Comparison of ENCODE assay signal across 10 cellular contexts in genomic region chr18:49400398-49401072, GRCh38. TPM values are rescaled to one million over a fixed set of nuclear protein-coding genes. Genes with fewer than 3 reads are reported as not detected.
A peak's percentile ranks its signal among the peaks of the same experiment; 100 is the strongest.
DNase-seq lines count a peak whose midpoint lies in the region; ATAC-seq, FAIRE-seq and TF ChIP-seq lines count a peak whose summit lies in the region.
"Had no signal": no experiment of that assay in that cellular context is flagged by ENCODE, and none has a peak within 500 bp of the region (broad histone marks: within the 10 kb centered on the region; RNA-seq: fewer than 3 reads in every experiment).

No MANE protein-coding gene starts in this region.

- no peak overlapping the region for H3K4me3 ChIP-seq in kidney (ENCODE audit: low read length in 2 of 2)
- no peak overlapping the region for H3K4me3 ChIP-seq in upper lobe of right lung
- H3K4me3 ChIP-seq in mesendoderm (ENCODE audit: low read length), result no peak overlapping the region

- WGBS in mesendoderm (ENCODE audit: extremely low coverage, insufficient coverage, low lambda C conversion rate), result no CpG with 5 or more reads among the region's 1 CpG

- peak; percentile 33 for ATAC-seq in activated naive CD8-positive, alpha-beta T cell treated with anti-CD3 and anti-CD28 coated beads, Interleukin-2, amount 50 U/mL, for 24 hours
- ATAC-seq in upper lobe of right lung, result peak; percentile 86

- no peak overlapping the region for H4K8ac ChIP-seq in mesendoderm (ENCODE audit: low read depth, low read length)

- H3K27me3 ChIP-seq in upper lobe of right lung, result no peaks in the 10 kb centered on the region
- no peaks in the 10 kb centered on the region for H3K27me3 ChIP-seq in mesendoderm (ENCODE audit: insufficient read depth, low read length, poor library complexity)

- TF ChIP-seq CTCF in kidney (IDR thresholded peaks at IDR 0.05; ENCODE audit: borderline replicate concordance, extremely low read depth, insufficient read depth), result no peak
- no peak for TF ChIP-seq CTCF in upper lobe of right lung (IDR thresholded peaks at IDR 0.05)

- peaks cover 4% of the 10 kb centered on the region for H3K36me3 Mint-ChIP-seq in activated naive CD8-positive, alpha-beta T cell treated with anti-CD3 and anti-CD28 coated beads, Interleukin-2, amount 50 U/mL, for 24 hours (ENCODE audit: low read depth)
- peaks cover 20% of the 10 kb centered on the region for H3K36me3 Mint-ChIP-seq in activated naive CD8-positive, alpha-beta T cell treated with anti-CD3 and anti-CD28 coated beads for 36 hours

- H3K36me3 ChIP-seq in kidney (ENCODE audit: control insufficient read depth in 1 of 2, insufficient read depth in 2 of 2, low read length in 2 of 2), result no peaks in the 10 kb centered on the region
- H3K36me3 ChIP-seq in upper lobe of right lung, result no peaks in the 10 kb centered on the region
- H3K36me3 ChIP-seq in mesendoderm (ENCODE audit: control insufficient read depth, insufficient read depth, low read length), result no peaks in the 10 kb centered on the region

- no peak overlapping the region for H3K23ac ChIP-seq in mesendoderm (ENCODE audit: low read length)

- H3K4me1 Mint-ChIP-seq in activated naive CD8-positive, alpha-beta T cell treated with anti-CD3 and anti-CD28 coated beads, Interleukin-2, amount 50 U/mL, for 24 hours, result peaks cover 40% of the 10 kb centered on the region
- peaks cover 31% of the 10 kb centered on the region for H3K4me1 Mint-ChIP-seq in activated naive CD8-positive, alpha-beta T cell treated with anti-CD3 and anti-CD28 coated beads for 36 hours

- H2BK5ac ChIP-seq in mesendoderm (ENCODE audit: low read length), result no peak overlapping the region

- no peaks in the 10 kb centered on the region for H3K79me2 ChIP-seq in mesendoderm (ENCODE audit: control insufficient read depth, insufficient read depth, low read length)

- H3K79me1 ChIP-seq in mesendoderm (ENCODE audit: low read length), result peaks cover 4% of the 10 kb centered on the region

- no peak overlapping the region for H3K4ac ChIP-seq in mesendoderm (ENCODE audit: low read depth, low read length)

- H2BK15ac ChIP-seq in mesendoderm (replicated peaks; ENCODE audit: low read depth), result no peak overlapping the region

- H3K18ac ChIP-seq in mesendoderm (ENCODE audit: low read length), result no peak overlapping the region

- no peaks in the 10 kb centered on the region for H3K9me3 Mint-ChIP-seq in activated naive CD8-positive, alpha-beta T cell treated with anti-CD3 and anti-CD28 coated beads, Interleukin-2, amount 50 U/mL, for 24 hours
- peaks cover 6% of the 10 kb centered on the region for H3K9me3 Mint-ChIP-seq in activated naive CD8-positive, alpha-beta T cell treated with anti-CD3 and anti-CD28 coated beads for 36 hours
- H3K9me3 Mint-ChIP-seq: activated naive CD4-positive, alpha-beta T cell treated with anti-CD3 and anti-CD28 coated beads, Interleukin-2, amount 50 U/mL, for 72 hours had no signal

- no peak overlapping the region for H4K5ac ChIP-seq in mesendoderm (ENCODE audit: low read length)

- H3K27ac ChIP-seq in kidney (ENCODE audit: low read depth in 2 of 2, low read length in 2 of 2) (peak overlapping the region in 1 of 2 donors; percentile 59), upper lobe of right lung (peak overlapping the region; percentile 21), mesendoderm (ENCODE audit: low read depth, low read length) (no peak overlapping the region)

- intact Hi-C loops in kidney (cut with DNase I), result no loop called here
- intact Hi-C loops in upper lobe of right lung (cut with DNase I), result no loop called here

- no peak overlapping the region for H3K4me2 ChIP-seq in mesendoderm (ENCODE audit: low read length)

- H3K9me3 ChIP-seq in kidney (ENCODE audit: control insufficient read depth in 1 of 2, low read length in 2 of 2), result no peaks in the 10 kb centered on the region
- no peaks in the 10 kb centered on the region for H3K9me3 ChIP-seq in upper lobe of right lung

- FAIRE-seq in kidney (lab: Jason Lieb, UNC), result peak; percentile 11

- no peaks in the 10 kb centered on the region for H3K27me3 Mint-ChIP-seq in activated naive CD8-positive, alpha-beta T cell treated with anti-CD3 and anti-CD28 coated beads, Interleukin-2, amount 50 U/mL, for 24 hours
- no peaks in the 10 kb centered on the region for H3K27me3 Mint-ChIP-seq in activated naive CD8-positive, alpha-beta T cell treated with anti-CD3 and anti-CD28 coated beads for 36 hours
- H3K27me3 Mint-ChIP-seq: B cell had no signal

- H3K56ac ChIP-seq in mesendoderm (ENCODE audit: low read length), result no peak overlapping the region

- H3K9ac ChIP-seq in kidney (ENCODE audit: low read length in 2 of 2), result no peak overlapping the region
- no peak overlapping the region for H3K9ac ChIP-seq in mesendoderm (ENCODE audit: low read length)

- DNase-seq in activated naive CD8-positive, alpha-beta T cell treated with anti-CD3 and anti-CD28 coated beads, Interleukin-2, amount 50 U/mL, for 24 hours, result no peak
- DNase-seq in activated naive CD8-positive, alpha-beta T cell treated with anti-CD3 and anti-CD28 coated beads for 36 hours, result no peak
- peak; percentile 3 for DNase-seq in HT-29 (ENCODE audit: low spot score)
- DNase-seq in kidney, result no peak
- no peak for DNase-seq in upper lobe of right lung
- DNase-seq in DMS79 (lab: John Stamatoyannopoulos, UW), result no peak
- no peak for DNase-seq in NCI-H146 (lab: John Stamatoyannopoulos, UW)
- DNase-seq in mesendoderm, result no peak

- no peak overlapping the region for H2BK120ac ChIP-seq in mesendoderm (ENCODE audit: low read depth, low read length)

- no peak overlapping the region for H3K4me3 Mint-ChIP-seq in activated naive CD8-positive, alpha-beta T cell treated with anti-CD3 and anti-CD28 coated beads, Interleukin-2, amount 50 U/mL, for 24 hours
- H3K4me3 Mint-ChIP-seq in activated naive CD8-positive, alpha-beta T cell treated with anti-CD3 and anti-CD28 coated beads for 36 hours, result no peak overlapping the region
- H3K4me3 Mint-ChIP-seq: B cell had no signal

- no peak overlapping the region for H3K27ac Mint-ChIP-seq in activated naive CD8-positive, alpha-beta T cell treated with anti-CD3 and anti-CD28 coated beads, Interleukin-2, amount 50 U/mL, for 24 hours
- H3K27ac Mint-ChIP-seq in activated naive CD8-positive, alpha-beta T cell treated with anti-CD3 and anti-CD28 coated beads for 36 hours, result no peak overlapping the region
- H3K27ac Mint-ChIP-seq: B cell had no signal

- no peak overlapping the region for H2AK5ac ChIP-seq in mesendoderm (ENCODE audit: low read length)

- H3K4me1 ChIP-seq in kidney (ENCODE audit: control insufficient read depth in 1 of 2, insufficient read depth in 1 of 2, low read depth in 1 of 2, low read length in 2 of 2), result peaks cover 4 to 15% of the 10 kb centered on the region in 2 donors
- H3K4me1 ChIP-seq in upper lobe of right lung, result peaks cover 17% of the 10 kb centered on the region
- H3K4me1 ChIP-seq in mesendoderm (ENCODE audit: control insufficient read depth, low read depth, low read length), result no peaks in the 10 kb centered on the region

RNA-seq across cellular contexts. Expression of gene DYM, which starts 59.9 kb away (rescaled TPM):
- 10 to 100 TPM; 69.0 TPM for total RNA-seq in activated naive CD8-positive, alpha-beta T cell treated with anti-CD3 and anti-CD28 coated beads for 36 hours
- total RNA-seq in HT-29 (2014; rRNA removed; shearing (Covaris generic)), result 28.4 and 37.1 TPM in 2 replicates
- 57.4 TPM for total RNA-seq in kidney
- 24.3 TPM for polyA plus RNA-seq in kidney (ENCODE audit: insufficient read depth, low read depth, low replicate concordance)
- 56.8 TPM for total RNA-seq in upper lobe of right lung
- polyA plus RNA-seq in mesendoderm (2013, experiment 1 of 2), result 39.7 TPM
- polyA plus RNA-seq in mesendoderm (2013, experiment 2 of 2), result 40.0 TPM
